Comparison of ENCODE assay signal across 20 cellular contexts in genomic region chr14:102905116-102906108, GRCh38. TPM values are rescaled to one million over a fixed set of nuclear protein-coding genes. Genes with fewer than 3 reads are reported as not detected.
DNase-seq lines count a peak whose midpoint lies in the region; ATAC-seq and FAIRE-seq lines count a peak whose summit lies in the region.
"Had no signal": no experiment of that assay in that cellular context is flagged by ENCODE, and none has a peak within 500 bp of the region (broad histone marks: within the 10 kb centered on the region; RNA-seq: fewer than 3 reads in every experiment).

No MANE protein-coding gene starts in this region.

- H3K9me3 ChIP-seq in aorta (ENCODE audit: control insufficient read depth, low read length) = no peaks in the 10 kb centered on the region
- H3K9me3 ChIP-seq: BLaER1 had no signal

- peaks cover 45% of the 10 kb centered on the region for H3K36me3 Mint-ChIP-seq in activated CD4-positive, alpha-beta memory T cell treated with anti-CD3 and anti-CD28 coated beads for 36 hours
- peaks cover 28% of the 10 kb centered on the region for H3K36me3 Mint-ChIP-seq in activated CD4-positive, alpha-beta memory T cell treated with anti-CD3 and anti-CD28 coated beads, Interleukin-2, amount 10 ng/mL, durations not matched to agents 7 days and 5 days (ENCODE audit: low read depth)

- no peaks in the 10 kb centered on the region for H3K4me1 ChIP-seq in aorta (ENCODE audit: control insufficient read depth in 1 of 2, insufficient read depth in 2 of 2, low read length in 2 of 2)

- intact Hi-C loops in activated CD4-positive, alpha-beta memory T cell treated with anti-CD3 and anti-CD28 coated beads for 36 hours (cut with micrococcal nuclease) = no loop called here
- intact Hi-C loops in aorta (cut with DNase I) = no loop called here

- no peaks in the 10 kb centered on the region for H3K27me3 Mint-ChIP-seq in activated CD4-positive, alpha-beta memory T cell treated with anti-CD3 and anti-CD28 coated beads for 36 hours
- H3K27me3 Mint-ChIP-seq in activated CD4-positive, alpha-beta memory T cell treated with anti-CD3 and anti-CD28 coated beads, Interleukin-2, amount 10 ng/mL, durations not matched to agents 7 days and 5 days = no peaks in the 10 kb centered on the region
- no peaks in the 10 kb centered on the region for H3K27me3 Mint-ChIP-seq in stimulated activated naive CD8-positive, alpha-beta T cell treated with anti-CD3 and anti-CD28 coated beads, Interleukin-15, amount 100 ng/mL, for 72 hours
- H3K27me3 Mint-ChIP-seq: CD8-positive, alpha-beta memory T cell had no signal

- ATAC-seq in stimulated activated naive CD8-positive, alpha-beta T cell treated with anti-CD3 and anti-CD28 coated beads, Interleukin-15, amount 100 ng/mL, for 72 hours = no peak
- no peak for ATAC-seq in stimulated activated naive CD8-positive, alpha-beta T cell treated with anti-CD3 and anti-CD28 coated beads, Interleukin-15, Interleukin-2, amounts not matched to agents 100 U/mL and 50 U/mL, for 24 hours
- ATAC-seq in aorta (ENCODE audit: low FRiP score) = no peak
- ATAC-seq: HCT116 had no signal

- peaks cover 7% of the 10 kb centered on the region for H3K4me1 Mint-ChIP-seq in activated CD4-positive, alpha-beta memory T cell treated with anti-CD3 and anti-CD28 coated beads for 36 hours (ENCODE audit: low read depth)
- peaks cover 11% of the 10 kb centered on the region for H3K4me1 Mint-ChIP-seq in activated CD4-positive, alpha-beta memory T cell treated with anti-CD3 and anti-CD28 coated beads, Interleukin-2, amount 10 ng/mL, durations not matched to agents 7 days and 5 days
- peaks cover 29% of the 10 kb centered on the region for H3K4me1 Mint-ChIP-seq in stimulated activated naive CD8-positive, alpha-beta T cell treated with anti-CD3 and anti-CD28 coated beads, Interleukin-15, amount 100 ng/mL, for 72 hours

- POLR2A ChIA-PET in activated CD4-positive, alpha-beta memory T cell treated with anti-CD3 and anti-CD28 coated beads for 36 hours (lab: Charles Lee) = no interaction called here
- POLR2A ChIA-PET in activated CD4-positive, alpha-beta memory T cell treated with anti-CD3 and anti-CD28 coated beads, Interleukin-2, amount 10 ng/mL, durations not matched to agents 7 days and 5 days (lab: Charles Lee) = no interaction called here

- H3K27me3 ChIP-seq in aorta (ENCODE audit: control insufficient read depth in 1 of 2, insufficient read depth in 2 of 2, low read length in 1 of 2) = no peaks in the 10 kb centered on the region
- H3K27me3 ChIP-seq: BLaER1 had no signal

- H3K9me3 Mint-ChIP-seq in activated CD4-positive, alpha-beta memory T cell treated with anti-CD3 and anti-CD28 coated beads for 36 hours = no peaks in the 10 kb centered on the region
- H3K9me3 Mint-ChIP-seq in activated CD4-positive, alpha-beta memory T cell treated with anti-CD3 and anti-CD28 coated beads, Interleukin-2, amount 10 ng/mL, durations not matched to agents 7 days and 5 days = no peaks in the 10 kb centered on the region
- no peaks in the 10 kb centered on the region for H3K9me3 Mint-ChIP-seq in stimulated activated naive CD8-positive, alpha-beta T cell treated with anti-CD3 and anti-CD28 coated beads, Interleukin-15, amount 100 ng/mL, for 72 hours
- H3K9me3 Mint-ChIP-seq: CD8-positive, alpha-beta memory T cell had no signal

- H3K27ac Mint-ChIP-seq in activated CD4-positive, alpha-beta memory T cell treated with anti-CD3 and anti-CD28 coated beads for 36 hours = peak overlapping the region; percentile 33
- no peak overlapping the region for H3K27ac Mint-ChIP-seq in activated CD4-positive, alpha-beta memory T cell treated with anti-CD3 and anti-CD28 coated beads, Interleukin-2, amount 10 ng/mL, durations not matched to agents 7 days and 5 days
- peak overlapping the region; percentile 9 to 46 for H3K27ac Mint-ChIP-seq in stimulated activated naive CD8-positive, alpha-beta T cell treated with anti-CD3 and anti-CD28 coated beads, Interleukin-15, amount 100 ng/mL, for 72 hours

- no peak for FAIRE-seq in frontal cortex (lab: Jason Lieb, UNC)
- FAIRE-seq: GM18507 had no signal

- H3K4me3 Mint-ChIP-seq in activated CD4-positive, alpha-beta memory T cell treated with anti-CD3 and anti-CD28 coated beads for 36 hours = no peak overlapping the region
- no peak overlapping the region for H3K4me3 Mint-ChIP-seq in activated CD4-positive, alpha-beta memory T cell treated with anti-CD3 and anti-CD28 coated beads, Interleukin-2, amount 10 ng/mL, durations not matched to agents 7 days and 5 days
- no peak overlapping the region for H3K4me3 Mint-ChIP-seq in stimulated activated naive CD8-positive, alpha-beta T cell treated with anti-CD3 and anti-CD28 coated beads, Interleukin-15, amount 100 ng/mL, for 72 hours
- H3K4me3 Mint-ChIP-seq: CD8-positive, alpha-beta memory T cell had no signal

- no peak overlapping the region for H3K27ac ChIP-seq in aorta (ENCODE audit: low read depth in 1 of 2, low read length in 2 of 2)
- H3K27ac ChIP-seq: 22Rv1, BLaER1 had no signal

- 95 to 97% methylated on average over 38 of the region's 38 CpGs for WGBS in aorta, 2 donors

- no peaks in the 10 kb centered on the region for H3K36me3 ChIP-seq in aorta (ENCODE audit: control insufficient read depth in 1 of 2, insufficient read depth in 2 of 2, low read length in 1 of 2)

- H3K4me3 ChIP-seq in aorta (ENCODE audit: low read length in 2 of 2) = no peak overlapping the region
- H3K4me3 ChIP-seq: BLaER1 had no signal

- CTCF ChIA-PET in activated CD4-positive, alpha-beta memory T cell treated with anti-CD3 and anti-CD28 coated beads for 36 hours (lab: Charles Lee) = interaction anchor here (1.9 kb wide), 1 partner anchor 211 kb away, joined by 5 read pairs; no protein-coding TSS in a partner anchor
- CTCF ChIA-PET in activated CD4-positive, alpha-beta memory T cell treated with anti-CD3 and anti-CD28 coated beads, Interleukin-2, amount 10 ng/mL, durations not matched to agents 7 days and 5 days (lab: Charles Lee) = no interaction called here

- DNase-seq in activated CD4-positive, alpha-beta memory T cell treated with anti-CD3 and anti-CD28 coated beads for 36 hours = no peak
- DNase-seq in activated CD4-positive, alpha-beta memory T cell treated with anti-CD3 and anti-CD28 coated beads, Interleukin-2, amount 10 ng/mL, durations not matched to agents 7 days and 5 days = no peak
- DNase-seq in stimulated activated naive CD8-positive, alpha-beta T cell treated with anti-CD3 and anti-CD28 coated beads, Interleukin-15, amount 100 ng/mL, for 72 hours = no peak
- no peak for DNase-seq in stimulated activated naive CD8-positive, alpha-beta T cell treated with anti-CD3 and anti-CD28 coated beads, Interleukin-15, Interleukin-2, amounts not matched to agents 100 U/mL and 50 U/mL, for 24 hours
- peak; percentile 9 to 20 for DNase-seq in frontal cortex (ENCODE audit: low spot score in 2 of 2)
- peak; percentile 31 to 68 for DNase-seq in aorta
- no peak for DNase-seq in amygdala (lab: John Stamatoyannopoulos, UW)
- no peak for DNase-seq in NCI-H1417 (lab: John Stamatoyannopoulos, UW)
- DNase-seq: CD8-positive, alpha-beta memory T cell; DND-41; KG1; NCI-H146; NCI-H2081; NCI-H510A treated with DMSO at 0.1 percent for 48 hours; SIG-M5 had no signal

RNA-seq across cellular contexts. Expression of gene AMN, which starts 17.1 kb away (rescaled TPM):
- total RNA-seq in activated CD4-positive, alpha-beta memory T cell treated with anti-CD3 and anti-CD28 coated beads for 36 hours = under 1 TPM in 1 of 2 experiments, not detected in 1; 0.17 TPM
- under 1 TPM; 0.20 to 0.23 TPM for total RNA-seq in activated CD4-positive, alpha-beta memory T cell treated with anti-CD3 and anti-CD28 coated beads, Interleukin-2, amount 10 ng/mL, durations not matched to agents 7 days and 5 days
- total RNA-seq in frontal cortex = under 0.01 TPM
- under 1 TPM; 0.16 to 0.48 TPM for total RNA-seq in aorta
- 1 to 10 TPM in 1 of 2 donors, under 1 TPM in 1; 0.20 to 8.8 TPM for polyA plus RNA-seq in aorta
- total RNA-seq: M059J had no signal

Comparison
In these comparisons a context has a peak if more than half of its experiments do, and no peak if none do; other contexts are left out.
1. DNase-seq: peak in frontal cortex (2 of 2) and aorta (2 of 2); none in activated CD4-positive, alpha-beta memory T cell treated with anti-CD3 and anti-CD28 coated beads for 36 hours (single experiment), activated CD4-positive, alpha-beta memory T cell treated with anti-CD3 and anti-CD28 coated beads, Interleukin-2, amount 10 ng/mL, durations not matched to agents 7 days and 5 days (single experiment), stimulated activated naive CD8-positive, alpha-beta T cell treated with anti-CD3 and anti-CD28 coated beads, Interleukin-15, amount 100 ng/mL, for 72 hours (0 of 2), stimulated activated naive CD8-positive, alpha-beta T cell treated with anti-CD3 and anti-CD28 coated beads, Interleukin-15, Interleukin-2, amounts not matched to agents 100 U/mL and 50 U/mL, for 24 hours (single experiment), amygdala (0 of 56) and NCI-H1417 (0 of 3).